ENCODE assay signal across 8 cellular contexts in genomic region chr19:55080915-55081772, GRCh38. TPM values are rescaled to one million over a fixed set of nuclear protein-coding genes. Genes with fewer than 3 reads are reported as not detected.
DNase-seq lines count a peak whose midpoint lies in the region; ATAC-seq and TF ChIP-seq lines count a peak whose summit lies in the region.

No MANE protein-coding gene starts in this region.

- H3K4me2 ChIP-seq in Karpas-422 (ENCODE audit: low read depth, low read length, poor library complexity, severe bottlenecking) = no peak overlapping the region

- in situ Hi-C loops in gastrocnemius medialis (cut with MboI; ENCODE audit: low sequenced_read_pairs in 4 of 4) = loop anchor here in 1 of 4 donors (10.0 kb wide), 1 partner anchor 84 kb away; the partner anchor contains the start of gene DNAAF3

- intact Hi-C loops in left ventricle myocardium inferior (cut with micrococcal nuclease) (no loop called here), gastrocnemius medialis (cut with DNase I; ENCODE audit: low total_unique reads) (no loop called here)

- POLR2A ChIA-PET in AG04450 (lab: Yijun Ruan, JAX) = no interaction called here

- H3K36me3 ChIP-seq in Karpas-422 (ENCODE audit: insufficient read depth, low read length) = peaks cover 30% of the 10 kb centered on the region
- no peaks in the 10 kb centered on the region for H3K36me3 ChIP-seq in left ventricle myocardium inferior
- H3K36me3 ChIP-seq in gastrocnemius medialis = no peaks in the 10 kb centered on the region

- CTCF ChIA-PET in AG04450 (lab: Charles Lee) = no interaction called here

- TF ChIP-seq CTCF in AG04450 (IDR thresholded peaks at IDR 0.05; ENCODE audit: low read depth, low read length) (no peak), left ventricle myocardium inferior (IDR thresholded peaks at IDR 0.05; ENCODE audit: borderline replicate concordance) (no peak), gastrocnemius medialis (IDR thresholded peaks at IDR 0.05 in 4 of 5, conservative IDR thresholded peaks at IDR 0.05 in 1 of 5) (no peak)

- no peaks in the 10 kb centered on the region for H3K4me1 ChIP-seq in Karpas-422 (ENCODE audit: low read length)
- H3K4me1 ChIP-seq in left ventricle myocardium inferior = peaks cover 32% of the 10 kb centered on the region
- peaks cover 6 to 19% of the 10 kb centered on the region in 2 donors for H3K4me1 ChIP-seq in gastrocnemius medialis

- peaks cover 23% of the 10 kb centered on the region for H3K9me3 ChIP-seq in AG04450 (ENCODE audit: control insufficient read depth, insufficient read depth, low read length)
- H3K9me3 ChIP-seq in Karpas-422 (ENCODE audit: low read length) = no peaks in the 10 kb centered on the region
- no peaks in the 10 kb centered on the region for H3K9me3 ChIP-seq in left ventricle myocardium inferior (replicated peaks)
- no peaks in the 10 kb centered on the region for H3K9me3 ChIP-seq in gastrocnemius medialis

- H3K9me2 ChIP-seq in Karpas-422 (replicated peaks; ENCODE audit: insufficient read depth, low read length) = no peaks in the 10 kb centered on the region

- no peak for DNase-seq in AG04450 (ENCODE audit: low read depth, low spot score)
- DNase-seq in Karpas-422 = peak; percentile 78
- DNase-seq in SKM-1 (lab: John Stamatoyannopoulos, UW; ENCODE audit: unreplicated experiment) = peak; percentile 36
- peak; percentile 80 for DNase-seq in activated naive CD4-positive, alpha-beta T cell treated with anti-CD3 and anti-CD28 coated beads, Interleukin-2, amount 50 U/mL, for 16 hours
- DNase-seq in left ventricle myocardium inferior = peak; percentile 73
- peak; percentile 34 to 48 for DNase-seq in gastrocnemius medialis
- no peak for DNase-seq in NCI-H510A treated with DMSO at 0.1 percent for 48 hours (lab: John Stamatoyannopoulos, UW)

- peaks cover 66% of the 10 kb centered on the region for H3K27me3 ChIP-seq in AG04450 (ENCODE audit: control insufficient read depth, insufficient read depth, low read length)
- H3K27me3 ChIP-seq in Karpas-422 (ENCODE audit: low read length) = no peaks in the 10 kb centered on the region
- peaks cover 93% of the 10 kb centered on the region for H3K27me3 ChIP-seq in left ventricle myocardium inferior (ENCODE audit: low read depth)
- peaks cover 74 to 84% (median 78%) of the 10 kb centered on the region in 3 donors for H3K27me3 ChIP-seq in gastrocnemius medialis

- TF ChIP-seq POLR2A in gastrocnemius medialis (IDR thresholded peaks at IDR 0.05) = no peak

- H4K20me1 ChIP-seq in Karpas-422 (ENCODE audit: insufficient read depth, low read depth, low read length) = 0 out of 2 replicates have a peak, but pooled peaks cover 13% of the 10 kb centered on the region

- ATAC-seq in GM19324 (IDR thresholded peaks at IDR 0.05; ENCODE audit: low FRiP score, unreplicated experiment) = peak; percentile 78
- peak; percentile 28 to 57 for ATAC-seq in gastrocnemius medialis

- H3K4me3 ChIP-seq in AG04450 (ENCODE audit: low read depth, low read length) (peak overlapping the region; percentile 55), Karpas-422 (ENCODE audit: low read length) (no peak overlapping the region), left ventricle myocardium inferior (peak overlapping the region; percentile 64), gastrocnemius medialis (peak overlapping the region; percentile 45 to 63 (median 52))

- no peak overlapping the region for H3K9ac ChIP-seq in Karpas-422 (ENCODE audit: low read length)

- H2AFZ ChIP-seq in Karpas-422 (ENCODE audit: low read length) = no peak overlapping the region

- no peaks in the 10 kb centered on the region for H3K79me2 ChIP-seq in Karpas-422 (ENCODE audit: low read length)

- H3K27ac ChIP-seq in AG04450 (ENCODE audit: low read depth, low read length) (no peak overlapping the region), Karpas-422 (ENCODE audit: low read length) (no peak overlapping the region), left ventricle myocardium inferior (replicated peaks) (no peak overlapping the region), gastrocnemius medialis (no peak overlapping the region)

RNA-seq across cellular contexts. Expression of gene EPS8L1, which starts 5.5 kb away (rescaled TPM):
- 1.5 and 2.3 TPM in 2 replicates for polyA plus RNA-seq in AG04450 (2011; rRNA removed)
- 1.2 and 2.0 TPM in 2 replicates for polyA minus RNA-seq in AG04450 (2011; rRNA and poly(A)+ RNA removed)
- total RNA-seq in Karpas-422 (2014; rRNA removed; shearing (Covaris generic); ENCODE audit: low replicate concordance) = not detected in 2 replicates
- 0.88 TPM for total RNA-seq in left ventricle myocardium inferior
- 1 to 10 TPM in 2 of 4 donors, under 1 TPM in 2; 0.25 to 2.4 (median 1.3) TPM for total RNA-seq in gastrocnemius medialis

RNA-seq across cellular contexts. Expression of gene RDH13, which starts 18.2 kb away (rescaled TPM):
- polyA plus RNA-seq in AG04450 (2011; rRNA removed) = 3.1 and 4.5 TPM in 2 replicates
- 4.0 and 7.5 TPM in 2 replicates for polyA minus RNA-seq in AG04450 (2011; rRNA and poly(A)+ RNA removed)
- total RNA-seq in Karpas-422 (2014; rRNA removed; shearing (Covaris generic); ENCODE audit: low replicate concordance) = 16.4 and 23.8 TPM in 2 replicates
- total RNA-seq in left ventricle myocardium inferior = 53.8 TPM
- 10 to 100 TPM in 1 of 4 donors, 1 to 10 TPM in 3; 5.2 to 10.5 (median 7.6) TPM for total RNA-seq in gastrocnemius medialis

RNA-seq across cellular contexts. Expression of gene PPP1R12C, which starts 36.3 kb away (rescaled TPM):
- 24.2 and 30.0 TPM in 2 replicates for polyA plus RNA-seq in AG04450 (2011; rRNA removed)
- polyA minus RNA-seq in AG04450 (2011; rRNA and poly(A)+ RNA removed) = 20.9 and 28.2 TPM in 2 replicates
- 81.8 and 267 TPM in 2 replicates for total RNA-seq in Karpas-422 (2014; rRNA removed; shearing (Covaris generic); ENCODE audit: low replicate concordance)
- 228 TPM for total RNA-seq in left ventricle myocardium inferior
- 10 to 100 TPM; 22.6 to 28.2 (median 26.2) TPM for total RNA-seq in gastrocnemius medialis

RNA-seq across cellular contexts. Expression of gene GP6, which starts 43.1 kb away (rescaled TPM):
- 0.11 TPM in 1 of 2 replicates, not detected in the other for polyA plus RNA-seq in AG04450 (2011; rRNA removed)
- polyA minus RNA-seq in AG04450 (2011; rRNA and poly(A)+ RNA removed) = 0.14 TPM in 1 of 2 replicates, not detected in the other
- 0.26 TPM in 1 of 2 replicates, not detected in the other for total RNA-seq in Karpas-422 (2014; rRNA removed; shearing (Covaris generic); ENCODE audit: low replicate concordance)
- 0.30 TPM for total RNA-seq in left ventricle myocardium inferior
- total RNA-seq in gastrocnemius medialis = under 1 TPM in 1 of 4 donors, not detected in 3; 0.16 TPM

Comparison
In these comparisons a context has a peak if more than half of its experiments do, and no peak if none do; other contexts are left out.
1. DNase-seq: peak in Karpas-422 (single experiment), SKM-1 (single experiment), activated naive CD4-positive, alpha-beta T cell treated with anti-CD3 and anti-CD28 coated beads, Interleukin-2, amount 50 U/mL, for 16 hours (single experiment), left ventricle myocardium inferior (single experiment) and gastrocnemius medialis (2 of 2); none in AG04450 (single experiment) and NCI-H510A treated with DMSO at 0.1 percent for 48 hours (single experiment).